Comparison of ENCODE assay signal across 26 cellular contexts in the genomic region with DNA sequence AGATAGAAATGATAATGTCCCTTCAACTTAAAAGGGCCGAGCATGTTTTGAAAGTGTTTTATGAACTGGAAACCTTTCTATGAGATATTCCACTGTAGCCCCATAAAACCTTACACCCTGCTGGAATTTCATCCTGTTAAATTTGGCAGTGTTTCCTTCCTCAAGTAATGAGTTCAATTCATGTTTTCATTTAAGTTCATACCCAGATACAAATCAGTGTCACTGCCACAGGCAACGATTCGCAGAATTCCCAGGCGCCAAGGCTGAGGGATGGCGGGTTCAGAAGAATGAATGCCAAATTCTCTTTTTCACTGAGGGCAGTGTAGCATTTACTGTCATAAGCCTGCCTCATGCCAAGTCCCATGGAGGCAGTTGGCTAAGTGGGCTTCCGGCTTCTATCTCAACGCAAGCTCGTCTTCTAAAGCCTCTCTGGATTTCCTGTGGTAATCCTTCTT.
A peak's percentile ranks its signal among the peaks of the same experiment; 100 is the strongest.
DNase-seq lines count a peak whose midpoint lies in the region; ATAC-seq and TF ChIP-seq lines count a peak whose summit lies in the region.
"Had no signal": no experiment of that assay in that cellular context is flagged by ENCODE, and none has a peak within 500 bp of the region (broad histone marks: within the 10 kb centered on the region; RNA-seq: fewer than 3 reads in every experiment).

No MANE protein-coding gene starts in this region.

- no peak overlapping the region for H3K4me3 ChIP-seq in BJ (ENCODE audit: low read depth, low read length)
- no peak overlapping the region for H3K4me3 ChIP-seq in Panc1 (ENCODE audit: low read depth in 2 of 2, low read length in 2 of 2)
- H3K4me3 ChIP-seq in fibroblast of the aortic adventitia (ENCODE audit: low read depth, low read length) = no peak overlapping the region
- H3K4me3 ChIP-seq: body of pancreas had no signal

- no TSS peak for BruUV-seq in Panc1 (replicated peaks; lab: Mats Ljungman, UMichigan)

- no peaks in the 10 kb centered on the region; the same call in 1 of the 2 replicates for H3K4me1 ChIP-seq in Panc1 (ENCODE audit: control insufficient read depth, insufficient read depth, low read length)
- H3K4me1 ChIP-seq: body of pancreas had no signal

- H3K27ac ChIP-seq in Panc1 (ENCODE audit: low read length) = peak overlapping the region; percentile 69
- H3K27ac ChIP-seq: body of pancreas had no signal

- intact Hi-C loops in Panc1 (cut with micrococcal nuclease; ENCODE audit: unreplicated experiment) = no loop called here

- POLR2A ChIA-PET in BJ (lab: Charles Lee) (no interaction called here), Panc1 (lab: Charles Lee) (interaction anchor here (0.6 kb wide), 1 partner anchor 11 kb away, joined by 7 read pairs; no protein-coding TSS in a partner anchor)

- TF ChIP-seq CTCF in BJ (IDR thresholded peaks at IDR 0.05; ENCODE audit: insufficient read depth, low read depth, low read length) (no peak), Panc1 (IDR thresholded peaks at IDR 0.05) (no peak), fibroblast of the aortic adventitia (IDR thresholded peaks at IDR 0.05; ENCODE audit: insufficient read depth, low read length) (no peak)

- peak; percentile 71 for ATAC-seq in Panc1
- ATAC-seq in GM21723 (IDR thresholded peaks at IDR 0.05; ENCODE audit: unreplicated experiment) = no peak
- ATAC-seq in GM21576 (IDR thresholded peaks at IDR 0.05; ENCODE audit: unreplicated experiment) = no peak
- ATAC-seq: activated CD8-positive, alpha-beta T cell treated with anti-CD3 and anti-CD28 coated beads for 36 hours; body of pancreas; left colon; T-cell had no signal

- DNase-seq in BJ (ENCODE audit: low read depth) (peak; percentile 45), Panc1 (ENCODE audit: low read depth, low spot score) (no peak), fibroblast of the aortic adventitia (ENCODE audit: low read depth) (peak; percentile 13), renal cortical epithelial cell (ENCODE audit: low read depth) (peak; percentile 17), HuH-7.5 (ENCODE audit: low spot score) (no peak), NCI-H1105 (lab: John Stamatoyannopoulos, UW) (no peak)
- DNase-seq: activated CD4-positive, CD25-positive, alpha-beta regulatory T cell treated with anti-CD3 and anti-CD28 coated beads, Interleukin-2, amount 50 U/mL, for 72 hours; activated CD8-positive, alpha-beta T cell treated with anti-CD3 and anti-CD28 coated beads for 36 hours; activated effector memory CD4-positive, alpha-beta T cell treated with Interleukin-2 at 50 U/mL for 16 hours; activated T-cell treated with anti-CD3 and anti-CD28 coated beads for 4 hours; body of pancreas; CD4-positive, alpha-beta T cell; cortex of kidney; KBM-7; left colon; mesendoderm; naive B cell; NCI-H1436 treated with DMSO at 0.1 percent for 48 hours; NCI-H2171; NCI-H526; retina; stimulated activated CD4-positive, alpha-beta T cell treated with anti-CD3 and anti-CD28 coated beads, Interleukin-2, amount 100 ng/mL, for 48 hours; stimulated activated naive CD4-positive, alpha-beta T cell; T-cell had no signal

- H3K27me3 ChIP-seq in BJ (ENCODE audit: control insufficient read depth, insufficient read depth, low read length) (no peaks in the 10 kb centered on the region), Panc1 (ENCODE audit: control insufficient read depth, insufficient read depth, low read length) (no peaks in the 10 kb centered on the region)
- H3K27me3 ChIP-seq: body of pancreas had no signal

- in situ Hi-C loops in Panc1 (cut with HindIII; ENCODE audit: low pct_unique_long_range_greater_than_20kb, low sequenced_read_pairs) = no loop called here

- CTCF ChIA-PET in BJ (lab: Yijun Ruan, JAX) = no interaction called here
- CTCF ChIA-PET in Panc1 (lab: Charles Lee) = no interaction called here

- H3K36me3 ChIP-seq in BJ (ENCODE audit: control insufficient read depth, insufficient read depth, low read length) (no peaks in the 10 kb centered on the region), Panc1 (ENCODE audit: control insufficient read depth, insufficient read depth, low read length) (no peaks in the 10 kb centered on the region)

- H3K9me3 ChIP-seq in Panc1 (ENCODE audit: control insufficient read depth, insufficient read depth, low read depth, low read length) = no peaks in the 10 kb centered on the region
- H3K9me3 ChIP-seq: body of pancreas had no signal

Comparison
In these comparisons a context has a peak if more than half of its experiments do, and no peak if none do; other contexts are left out.
1. DNase-seq: peak in BJ (single experiment), fibroblast of the aortic adventitia (single experiment) and renal cortical epithelial cell (single experiment); none in Panc1 (single experiment), HuH-7.5 (single experiment) and NCI-H1105 (single experiment).